Comparison of ENCODE assay signal across 1 cellular context in genomic region chr3:184132947-184133346, GRCh38.
TF ChIP-seq lines count a peak whose summit lies in the region.

No MANE protein-coding gene starts in this region.

TF ChIP-seq in IMR-90, 13 proteins besides CTCF, POLR2A, EP300 and RAD21:
- TF ChIP-seq RFX5 (IDR thresholded peaks at IDR 0.05; ENCODE audit: low read depth, low read length) (no peak), MAFK (IDR thresholded peaks at IDR 0.05; ENCODE audit: low read depth, low read length) (peak; percentile 72)
